ENCODE assay signal across 2 cellular contexts in the genomic region with DNA sequence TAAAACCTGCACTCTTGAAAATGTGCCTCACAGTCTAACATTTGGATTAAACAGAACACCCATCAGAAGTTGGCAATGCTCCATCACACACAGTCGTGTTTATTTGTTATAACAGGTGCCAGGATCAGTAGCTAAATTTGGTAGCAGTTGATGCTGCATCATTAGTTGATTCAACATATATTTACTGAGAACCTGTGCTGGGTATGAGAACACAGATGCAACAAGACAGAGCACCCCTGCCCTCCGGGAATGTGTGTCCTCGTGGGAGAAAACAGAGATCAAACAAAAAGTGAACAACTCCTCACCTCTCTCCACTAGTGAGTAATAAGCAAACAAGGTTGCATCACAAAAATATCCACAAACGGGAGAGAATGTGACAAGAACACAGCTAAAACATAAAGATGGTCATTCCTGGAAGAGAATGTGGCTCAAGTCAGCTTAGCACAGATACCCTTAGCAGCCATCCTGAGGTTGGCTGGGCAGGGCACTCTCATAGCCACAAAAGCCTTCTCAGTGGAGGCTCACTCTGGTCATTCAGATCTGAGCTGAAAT.
TF ChIP-seq lines count a peak whose summit lies in the region.

No MANE protein-coding gene starts in this region.

TF ChIP-seq in SK-N-SH treated with all-trans-retinoic acid at 6 μM for 48 hours, 23 proteins besides CTCF, POLR2A, EP300 and RAD21 (continued from another document):
- TF ChIP-seq, protein P1, sequence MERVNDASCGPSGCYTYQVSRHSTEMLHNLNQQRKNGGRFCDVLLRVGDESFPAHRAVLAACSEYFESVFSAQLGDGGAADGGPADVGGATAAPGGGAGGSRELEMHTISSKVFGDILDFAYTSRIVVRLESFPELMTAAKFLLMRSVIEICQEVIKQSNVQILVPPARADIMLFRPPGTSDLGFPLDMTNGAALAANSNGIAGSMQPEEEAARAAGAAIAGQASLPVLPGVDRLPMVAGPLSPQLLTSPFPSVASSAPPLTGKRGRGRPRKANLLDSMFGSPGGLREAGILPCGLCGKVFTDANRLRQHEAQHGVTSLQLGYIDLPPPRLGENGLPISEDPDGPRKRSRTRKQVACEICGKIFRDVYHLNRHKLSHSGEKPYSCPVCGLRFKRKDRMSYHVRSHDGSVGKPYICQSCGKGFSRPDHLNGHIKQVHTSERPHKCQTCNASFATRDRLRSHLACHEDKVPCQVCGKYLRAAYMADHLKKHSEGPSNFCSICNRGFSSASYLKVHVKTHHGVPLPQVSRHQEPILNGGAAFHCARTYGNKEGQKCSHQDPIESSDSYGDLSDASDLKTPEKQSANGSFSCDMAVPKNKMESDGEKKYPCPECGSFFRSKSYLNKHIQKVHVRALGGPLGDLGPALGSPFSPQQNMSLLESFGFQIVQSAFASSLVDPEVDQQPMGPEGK (CRISPR knock-in tag; IDR thresholded peaks at IDR 0.05; ENCODE audit: borderline replicate concordance), result no peak
- TF ChIP-seq TOX (CRISPR knock-in tag; IDR thresholded peaks at IDR 0.05; ENCODE audit: borderline replicate concordance) (no peak), ZC3H10 (CRISPR knock-in tag; IDR thresholded peaks at IDR 0.05) (no peak), CSDC2 (CRISPR knock-in tag; IDR thresholded peaks at IDR 0.05) (no peak), ZFP30 (CRISPR knock-in tag; IDR thresholded peaks at IDR 0.05) (no peak)

TF ChIP-seq in HepG2, 621 proteins besides CTCF, POLR2A, EP300 and RAD21 (continued from another document and continues in another):
- TF ChIP-seq ZHX2 (IDR thresholded peaks at IDR 0.05; ENCODE audit: low read depth), result no peak
- no peak for TF ChIP-seq ZHX2 (CRISPR knock-in tag; IDR thresholded peaks at IDR 0.05; ENCODE audit: borderline replicate concordance)
- TF ChIP-seq THAP11 (CRISPR knock-in tag; IDR thresholded peaks at IDR 0.05), result peak; percentile 51
- no peak for TF ChIP-seq ONECUT2 (CRISPR knock-in tag; IDR thresholded peaks at IDR 0.05)
- TF ChIP-seq FOXM1 (CRISPR knock-in tag; IDR thresholded peaks at IDR 0.05), result no peak
- peak; percentile 26; the same call in 1 of the 2 replicates for TF ChIP-seq FOXO1 (CRISPR knock-in tag; IDR thresholded peaks at IDR 0.05)
- TF ChIP-seq NFKBIZ (CRISPR knock-in tag; IDR thresholded peaks at IDR 0.05), result no peak
- TF ChIP-seq MED1 (CRISPR knock-in tag; IDR thresholded peaks at IDR 0.05), result peak; percentile 41; the same call in 1 of the 2 replicates
- no peak for TF ChIP-seq PLRG1 (conservative IDR thresholded peaks at IDR 0.05)
- peak in 1 of 2 experiments; percentile 60; a peak in 1 of 4 replicates for TF ChIP-seq KLF16 (CRISPR knock-in tag; IDR thresholded peaks at IDR 0.05)
- 0 out of 2 replicates have a peak, but pooled peaks have one; percentile 9 for TF ChIP-seq SMC3 (IDR thresholded peaks at IDR 0.05; ENCODE audit: low read length)
- TF ChIP-seq AKAP8 (CRISPR knock-in tag; IDR thresholded peaks at IDR 0.05), result no peak
- peak; percentile 35; the same call in 1 of the 2 replicates for TF ChIP-seq FOXK1 (CRISPR knock-in tag; IDR thresholded peaks at IDR 0.05; ENCODE audit: borderline replicate concordance, low read depth)
- TF ChIP-seq HMG20A (CRISPR knock-in tag; IDR thresholded peaks at IDR 0.05; ENCODE audit: borderline replicate concordance), result peak; percentile 43; the same call in 1 of the 2 replicates
- peak; percentile 83; the same call in 1 of the 2 replicates for TF ChIP-seq GATAD2A (CRISPR knock-in tag; IDR thresholded peaks at IDR 0.05)
- TF ChIP-seq, protein P2, sequence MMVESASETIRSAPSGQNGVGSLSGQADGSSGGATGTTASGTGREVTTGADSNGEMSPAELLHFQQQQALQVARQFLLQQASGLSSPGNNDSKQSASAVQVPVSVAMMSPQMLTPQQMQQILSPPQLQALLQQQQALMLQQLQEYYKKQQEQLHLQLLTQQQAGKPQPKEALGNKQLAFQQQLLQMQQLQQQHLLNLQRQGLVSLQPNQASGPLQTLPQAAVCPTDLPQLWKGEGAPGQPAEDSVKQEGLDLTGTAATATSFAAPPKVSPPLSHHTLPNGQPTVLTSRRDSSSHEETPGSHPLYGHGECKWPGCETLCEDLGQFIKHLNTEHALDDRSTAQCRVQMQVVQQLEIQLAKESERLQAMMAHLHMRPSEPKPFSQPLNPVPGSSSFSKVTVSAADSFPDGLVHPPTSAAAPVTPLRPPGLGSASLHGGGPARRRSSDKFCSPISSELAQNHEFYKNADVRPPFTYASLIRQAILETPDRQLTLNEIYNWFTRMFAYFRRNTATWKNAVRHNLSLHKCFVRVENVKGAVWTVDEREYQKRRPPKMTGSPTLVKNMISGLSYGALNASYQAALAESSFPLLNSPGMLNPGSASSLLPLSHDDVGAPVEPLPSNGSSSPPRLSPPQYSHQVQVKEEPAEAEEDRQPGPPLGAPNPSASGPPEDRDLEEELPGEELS (CRISPR knock-in tag; IDR thresholded peaks at IDR 0.05), result peak; percentile 47; the same call in 1 of the 2 replicates
- TF ChIP-seq, protein P3, sequence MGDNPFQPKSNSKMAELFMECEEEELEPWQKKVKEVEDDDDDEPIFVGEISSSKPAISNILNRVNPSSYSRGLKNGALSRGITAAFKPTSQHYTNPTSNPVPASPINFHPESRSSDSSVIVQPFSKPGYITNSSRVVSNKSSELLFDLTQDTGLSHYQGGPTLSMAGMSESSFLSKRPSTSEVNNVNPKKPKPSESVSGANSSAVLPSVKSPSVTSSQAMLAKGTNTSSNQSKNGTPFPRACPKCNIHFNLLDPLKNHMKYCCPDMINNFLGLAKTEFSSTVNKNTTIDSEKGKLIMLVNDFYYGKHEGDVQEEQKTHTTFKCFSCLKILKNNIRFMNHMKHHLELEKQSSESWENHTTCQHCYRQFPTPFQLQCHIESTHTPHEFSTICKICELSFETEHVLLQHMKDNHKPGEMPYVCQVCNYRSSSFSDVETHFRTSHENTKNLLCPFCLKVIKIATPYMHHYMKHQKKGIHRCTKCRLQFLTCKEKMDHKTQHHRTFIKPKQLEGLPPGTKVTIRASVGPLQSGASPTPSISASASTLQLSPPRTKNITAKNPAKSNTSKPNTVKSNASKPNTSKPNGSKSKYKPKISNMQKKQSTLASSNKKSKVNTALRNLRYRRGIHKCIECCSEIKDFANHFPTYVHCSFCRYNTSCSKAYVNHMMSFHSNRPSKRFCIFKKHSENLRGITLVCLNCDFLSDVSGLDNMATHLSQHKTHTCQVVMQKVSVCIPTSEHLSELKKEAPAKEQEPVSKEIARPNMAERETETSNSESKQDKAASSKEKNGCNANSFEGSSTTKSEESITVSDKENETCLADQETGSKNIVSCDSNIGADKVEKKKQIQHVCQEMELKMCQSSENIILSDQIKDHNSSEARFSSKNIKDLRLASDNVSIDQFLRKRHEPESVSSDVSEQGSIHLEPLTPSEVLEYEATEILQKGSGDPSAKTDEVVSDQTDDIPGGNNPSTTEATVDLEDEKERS (CRISPR knock-in tag; IDR thresholded peaks at IDR 0.05), result no peak
- TF ChIP-seq RXRB (CRISPR knock-in tag; IDR thresholded peaks at IDR 0.05; ENCODE audit: borderline replicate concordance), result peak; percentile 15; the same call in 1 of the 2 replicates
- no peak for TF ChIP-seq IKZF1 (IDR thresholded peaks at IDR 0.05)
- TF ChIP-seq FOXA3 (CRISPR knock-in tag; IDR thresholded peaks at IDR 0.05), result peak; percentile 95
- TF ChIP-seq, protein P4, sequence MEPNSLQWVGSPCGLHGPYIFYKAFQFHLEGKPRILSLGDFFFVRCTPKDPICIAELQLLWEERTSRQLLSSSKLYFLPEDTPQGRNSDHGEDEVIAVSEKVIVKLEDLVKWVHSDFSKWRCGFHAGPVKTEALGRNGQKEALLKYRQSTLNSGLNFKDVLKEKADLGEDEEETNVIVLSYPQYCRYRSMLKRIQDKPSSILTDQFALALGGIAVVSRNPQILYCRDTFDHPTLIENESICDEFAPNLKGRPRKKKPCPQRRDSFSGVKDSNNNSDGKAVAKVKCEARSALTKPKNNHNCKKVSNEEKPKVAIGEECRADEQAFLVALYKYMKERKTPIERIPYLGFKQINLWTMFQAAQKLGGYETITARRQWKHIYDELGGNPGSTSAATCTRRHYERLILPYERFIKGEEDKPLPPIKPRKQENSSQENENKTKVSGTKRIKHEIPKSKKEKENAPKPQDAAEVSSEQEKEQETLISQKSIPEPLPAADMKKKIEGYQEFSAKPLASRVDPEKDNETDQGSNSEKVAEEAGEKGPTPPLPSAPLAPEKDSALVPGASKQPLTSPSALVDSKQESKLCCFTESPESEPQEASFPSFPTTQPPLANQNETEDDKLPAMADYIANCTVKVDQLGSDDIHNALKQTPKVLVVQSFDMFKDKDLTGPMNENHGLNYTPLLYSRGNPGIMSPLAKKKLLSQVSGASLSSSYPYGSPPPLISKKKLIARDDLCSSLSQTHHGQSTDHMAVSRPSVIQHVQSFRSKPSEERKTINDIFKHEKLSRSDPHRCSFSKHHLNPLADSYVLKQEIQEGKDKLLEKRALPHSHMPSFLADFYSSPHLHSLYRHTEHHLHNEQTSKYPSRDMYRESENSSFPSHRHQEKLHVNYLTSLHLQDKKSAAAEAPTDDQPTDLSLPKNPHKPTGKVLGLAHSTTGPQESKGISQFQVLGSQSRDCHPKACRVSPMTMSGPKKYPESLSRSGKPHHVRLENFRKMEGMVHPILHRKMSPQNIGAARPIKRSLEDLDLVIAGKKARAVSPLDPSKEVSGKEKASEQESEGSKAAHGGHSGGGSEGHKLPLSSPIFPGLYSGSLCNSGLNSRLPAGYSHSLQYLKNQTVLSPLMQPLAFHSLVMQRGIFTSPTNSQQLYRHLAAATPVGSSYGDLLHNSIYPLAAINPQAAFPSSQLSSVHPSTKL (CRISPR knock-in tag; IDR thresholded peaks at IDR 0.05), result peak; percentile 76
- TF ChIP-seq SOX13 (IDR thresholded peaks at IDR 0.05), result no peak
- peak in 1 of 2 experiments; percentile 62; a peak in 1 of 4 replicates for TF ChIP-seq SOX13 (CRISPR knock-in tag; conservative IDR thresholded peaks at IDR 0.05 in 1 of 2, IDR thresholded peaks at IDR 0.05 in 1 of 2)
- TF ChIP-seq CEBPB (IDR thresholded peaks at IDR 0.05; ENCODE audit: borderline replicate concordance, low read depth, low read length), result peak; percentile 81; the same call in 1 of the 2 replicates
- 0 out of 2 replicates have a peak, but pooled peaks have one; percentile 33 for TF ChIP-seq HDAC1 (CRISPR knock-in tag; IDR thresholded peaks at IDR 0.05)
- TF ChIP-seq ZEB1 (IDR thresholded peaks at IDR 0.05; ENCODE audit: insufficient replicate concordance, low read depth), result no peak
- TF ChIP-seq CEBPG (CRISPR knock-in tag; IDR thresholded peaks at IDR 0.05), result peak; percentile 82
- TF ChIP-seq, protein P5, sequence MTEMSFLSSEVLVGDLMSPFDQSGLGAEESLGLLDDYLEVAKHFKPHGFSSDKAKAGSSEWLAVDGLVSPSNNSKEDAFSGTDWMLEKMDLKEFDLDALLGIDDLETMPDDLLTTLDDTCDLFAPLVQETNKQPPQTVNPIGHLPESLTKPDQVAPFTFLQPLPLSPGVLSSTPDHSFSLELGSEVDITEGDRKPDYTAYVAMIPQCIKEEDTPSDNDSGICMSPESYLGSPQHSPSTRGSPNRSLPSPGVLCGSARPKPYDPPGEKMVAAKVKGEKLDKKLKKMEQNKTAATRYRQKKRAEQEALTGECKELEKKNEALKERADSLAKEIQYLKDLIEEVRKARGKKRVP (CRISPR knock-in tag; IDR thresholded peaks at IDR 0.05), result peak in 1 of 2 experiments; percentile 99; a peak in 2 of 4 replicates
- TF ChIP-seq RARA (CRISPR knock-in tag; IDR thresholded peaks at IDR 0.05), result peak; percentile 71; the same call in 1 of the 2 replicates
- TF ChIP-seq ZNF12 (CRISPR knock-in tag; IDR thresholded peaks at IDR 0.05), result peak; percentile 92
- 0 out of 2 replicates have a peak, but pooled peaks have one; percentile 26 for TF ChIP-seq NR2F6 (IDR thresholded peaks at IDR 0.05)
- 0 out of 2 replicates have a peak, but pooled peaks have one; percentile 10 for TF ChIP-seq NR2F6 (CRISPR knock-in tag; IDR thresholded peaks at IDR 0.05)
- TF ChIP-seq NCOA2 (CRISPR knock-in tag; IDR thresholded peaks at IDR 0.05), result peak; percentile 19; the same call in 1 of the 2 replicates
- TF ChIP-seq ZNF597 (CRISPR knock-in tag; IDR thresholded peaks at IDR 0.05), result no peak
- peak; percentile 77 for TF ChIP-seq BCL6 (CRISPR knock-in tag; IDR thresholded peaks at IDR 0.05)
- TF ChIP-seq TCF7 (IDR thresholded peaks at IDR 0.05; ENCODE audit: low read depth), result peak; percentile 69
- no peak for TF ChIP-seq HNF4G (IDR thresholded peaks at IDR 0.05; ENCODE audit: borderline replicate concordance, low read depth, low read length)
- TF ChIP-seq HNF4G (CRISPR knock-in tag; IDR thresholded peaks at IDR 0.05; ENCODE audit: borderline replicate concordance, low read depth), result no peak
